ENCODE assay signal across 30 cellular contexts in genomic region chr12:52285851-52286530, GRCh38. TPM values are rescaled to one million over a fixed set of nuclear protein-coding genes. Genes with fewer than 3 reads are reported as not detected.
DNase-seq lines count a peak whose midpoint lies in the region; ATAC-seq and TF ChIP-seq lines count a peak whose summit lies in the region.
"Had no signal": no experiment of that assay in that cellular context is flagged by ENCODE, and none has a peak within 500 bp of the region (broad histone marks: within the 10 kb centered on the region; RNA-seq: fewer than 3 reads in every experiment).

No MANE protein-coding gene starts in this region.

- H3K9me3 ChIP-seq in PC-3 (ENCODE audit: low read length) (no peaks in the 10 kb centered on the region), stomach (no peaks in the 10 kb centered on the region)
- H3K9me3 ChIP-seq: adrenal gland, esophagus squamous epithelium, heart right ventricle, thyroid gland had no signal

- no peak overlapping the region for H2AFZ ChIP-seq in PC-3 (ENCODE audit: low read length)

- intact Hi-C loops in PC-3 (cut with micrococcal nuclease), result no loop called here
- intact Hi-C loops in stomach (cut with DNase I; ENCODE audit: low total_unique reads), result no loop called here

- H3K36me3 ChIP-seq in PC-3 (ENCODE audit: low read depth, low read length) (peaks cover 24% of the 10 kb centered on the region), stomach (no peaks in the 10 kb centered on the region)
- H3K36me3 ChIP-seq: adrenal gland, esophagus squamous epithelium, heart right ventricle, thyroid gland had no signal

- peak overlapping the region; percentile 80 for H3K9ac ChIP-seq in PC-3 (ENCODE audit: low read length)
- H3K9ac ChIP-seq: KMS-11 had no signal

- TF ChIP-seq CTCF in PC-3 (conservative IDR thresholded peaks at IDR 0.05; ENCODE audit: low read depth, low read length) (no peak), stomach (IDR thresholded peaks at IDR 0.05) (no peak)

- peak overlapping the region; percentile 88 for H3K4me2 ChIP-seq in PC-3 (ENCODE audit: low read length)
- H3K4me2 ChIP-seq: KMS-11 had no signal

- H3K27ac ChIP-seq in PC-3 (ENCODE audit: low read length) (peak overlapping the region; percentile 98), stomach (no peak overlapping the region)
- H3K27ac ChIP-seq: adrenal gland, esophagus squamous epithelium, foreskin keratinocyte, heart right ventricle, KMS-11, thyroid gland had no signal

- TSS peak; percentile 2 for BruUV-seq in PC-3 (replicated peaks; lab: Mats Ljungman, UMichigan)

- peaks cover 22% of the 10 kb centered on the region for H3F3A ChIP-seq in PC-3 (ENCODE audit: low read length, unreplicated experiment)

- peak; percentile 38 for DNase-seq in activated effector memory CD4-positive, alpha-beta T cell treated with anti-CD3 and anti-CD28 coated beads, Interleukin-2, amount 50 U/mL, for 16 hours
- DNase-seq in activated effector memory CD4-positive, alpha-beta T cell treated with Interleukin-2 at 50 U/mL for 16 hours, result no peak
- DNase-seq in PC-3 (peak; percentile 22), left lobe of liver (ENCODE audit: low spot score) (peak; percentile 19), stomach (peak; percentile 24), hippocampal formation (lab: John Stamatoyannopoulos, UW) (no peak), HT-29 (ENCODE audit: low spot score) (no peak)
- DNase-seq: activated CD4-positive, alpha-beta T cell treated with anti-CD3 and anti-CD28 coated beads for 36 hours; activated naive CD4-positive, alpha-beta T cell; activated T-cell treated with anti-CD3 and anti-CD28 coated beads, Interleukin-2, amount 50 U/mL, for 4 hours; dermis blood vessel endothelial cell; esophagus squamous epithelium; heart right ventricle; NCI-H1417; NCI-H2081; NCI-H69; nephron progenitor cell; right cardiac atrium; SHP77 treated with DMSO at 0.1 percent for 48 hours; stimulated activated CD8-positive, alpha-beta memory T cell treated with anti-CD3 and anti-CD28 coated beads, Interleukin-4, amount 100 ng/mL, for 48 hours; stimulated activated naive CD8-positive, alpha-beta T cell treated with anti-CD3 and anti-CD28 coated beads, Interleukin-15, amount 100 ng/mL, for 72 hours; T-helper 9 cell; thyroid gland had no signal

- POLR2A ChIA-PET in PC-3 (lab: Charles Lee; ENCODE audit: unreplicated experiment), result interaction anchor here (1.2 kb wide), 1 partner anchor 138 kb away, joined by 6 read pairs; no protein-coding TSS in a partner anchor

- CTCF ChIA-PET in PC-3 (lab: Charles Lee), result interaction anchor here (0.6 to 1.4 kb wide), 2 partner anchors 42 to 661 kb away, joined by 3 read pairs; no protein-coding TSS in a partner anchor

- H4K20me1 ChIP-seq in PC-3 (ENCODE audit: low read length), result peaks cover 22% of the 10 kb centered on the region

- TF ChIP-seq EP300 in stomach (IDR thresholded peaks at IDR 0.05), result no peak

- no peak for ATAC-seq in PC-3
- no peak for ATAC-seq in left lobe of liver
- no peak for ATAC-seq in GM21717 (IDR thresholded peaks at IDR 0.05; ENCODE audit: unreplicated experiment)
- ATAC-seq: activated CD4-positive, alpha-beta T cell treated with anti-CD3 and anti-CD28 coated beads for 36 hours; activated T-cell treated with anti-CD3 and anti-CD28 coated beads, Interleukin-2, amount 50 U/mL, for 4 hours; heart right ventricle; right cardiac atrium; stimulated activated naive CD8-positive, alpha-beta T cell treated with anti-CD3 and anti-CD28 coated beads, Interleukin-15, amount 100 ng/mL, for 72 hours had no signal

- WGBS in stomach, 5 donors, result 80 to 87% (median 86%) methylated on average over 15 to 24 of the region's 24 CpGs

- TF ChIP-seq POLR2A in stomach (IDR thresholded peaks at IDR 0.05), result no peak

- no peaks in the 10 kb centered on the region for H3K9me2 ChIP-seq in PC-3 (replicated peaks; ENCODE audit: low read length)

- H3K79me2 ChIP-seq in PC-3 (ENCODE audit: low read length), result peaks cover 29% of the 10 kb centered on the region

- H3K4me3 ChIP-seq in PC-3 (ENCODE audit: low read length) (peak overlapping the region; percentile 74), stomach (no peak overlapping the region)
- H3K4me3 ChIP-seq: adrenal gland, esophagus squamous epithelium, heart right ventricle, thyroid gland had no signal

- H3K27me3 ChIP-seq in PC-3 (ENCODE audit: low read length) (no peaks in the 10 kb centered on the region), stomach (no peaks in the 10 kb centered on the region)
- H3K27me3 ChIP-seq: adrenal gland, esophagus squamous epithelium, foreskin keratinocyte, heart right ventricle, thyroid gland had no signal

- H3K4me1 ChIP-seq in PC-3 (ENCODE audit: insufficient read depth, low read length) (peaks cover 53% of the 10 kb centered on the region), stomach (peaks cover 4 to 8% (median 6%) of the 10 kb centered on the region in 4 donors)
- H3K4me1 ChIP-seq: adrenal gland had no signal

RNA-seq across cellular contexts. Expression of gene KRT81, which starts 5.3 kb away (rescaled TPM):
- total RNA-seq in PC-3 (2014; rRNA removed) (1,688 and 2,042 TPM in 2 replicates), left lobe of liver (0.65 TPM), stomach (not detected)
- under 1 TPM in 1 of 3 donors, not detected in 2; 0.15 TPM for polyA plus RNA-seq in stomach
- 0.21 TPM in 1 of 2 replicates, not detected in the other for total RNA-seq in HT-29 (2014; rRNA removed; shearing (Covaris generic))
- total RNA-seq: activated CD4-positive, alpha-beta T cell treated with anti-CD3 and anti-CD28 coated beads for 36 hours; CD4-positive, alpha-beta T cell; dermis blood vessel endothelial cell; esophagus squamous epithelium; foreskin keratinocyte; heart right ventricle; lung microvascular endothelial cell; right cardiac atrium had no signal
- polyA plus RNA-seq: adrenal gland, heart right ventricle, right cardiac atrium had no signal

RNA-seq across cellular contexts. Expression of gene KRT86, which starts 11.5 kb away (rescaled TPM):
- total RNA-seq in PC-3 (2014; rRNA removed) (0.98 and 1.2 TPM in 2 replicates), left lobe of liver (not detected), stomach (not detected)
- polyA plus RNA-seq in stomach, result not detected
- 0.13 and 0.81 TPM in 2 replicates for total RNA-seq in HT-29 (2014; rRNA removed; shearing (Covaris generic))
- total RNA-seq: A673; activated CD4-positive, alpha-beta T cell treated with anti-CD3 and anti-CD28 coated beads for 36 hours; activated T-cell treated with anti-CD3 and anti-CD28 coated beads, Interleukin-2, amount 50 U/mL, for 4 hours; CD4-positive, alpha-beta T cell; dermis blood vessel endothelial cell; esophagus squamous epithelium; lung microvascular endothelial cell; right cardiac atrium had no signal
- polyA plus RNA-seq: right cardiac atrium had no signal

RNA-seq across cellular contexts. Expression of gene KRT83, which starts 35.2 kb away (rescaled TPM):
- total RNA-seq in PC-3 (2014; rRNA removed), result 0.33 and 1.1 TPM in 2 replicates
- total RNA-seq in left lobe of liver, result not detected
- not detected for total RNA-seq in stomach
- not detected for polyA plus RNA-seq in stomach
- total RNA-seq in HT-29 (2014; rRNA removed; shearing (Covaris generic)), result 0.10 and 0.94 TPM in 2 replicates
- total RNA-seq: A673; activated CD4-positive, alpha-beta T cell treated with anti-CD3 and anti-CD28 coated beads for 36 hours; activated T-cell treated with anti-CD3 and anti-CD28 coated beads, Interleukin-2, amount 50 U/mL, for 4 hours; adrenal gland; CD4-positive, alpha-beta T cell; dermis blood vessel endothelial cell; esophagus squamous epithelium; foreskin keratinocyte; heart right ventricle; lung microvascular endothelial cell; right cardiac atrium had no signal
- polyA plus RNA-seq: adrenal gland, foreskin keratinocyte, heart right ventricle, right cardiac atrium had no signal

RNA-seq across cellular contexts. Expression of gene KRT7, which starts 52.9 kb away (rescaled TPM):
- 2,144 and 2,979 TPM in 2 replicates for total RNA-seq in PC-3 (2014; rRNA removed)
- total RNA-seq in left lobe of liver, result 18.8 TPM
- 100 to 1,000 TPM in 1 of 5 donors, 10 to 100 TPM in 2, not detected in 2; 47.0 to 186 (median 95.8) TPM for total RNA-seq in stomach
- 100 to 1,000 TPM in 2 of 3 donors, 1 to 10 TPM in 1; 6.4 to 214 (median 138) TPM for polyA plus RNA-seq in stomach
- total RNA-seq in HT-29 (2014; rRNA removed; shearing (Covaris generic)), result 3.8 and 11.9 TPM in 2 replicates
- total RNA-seq: CD4-positive, alpha-beta T cell had no signal

Comparison
In these comparisons a context has a peak if more than half of its experiments do, and no peak if none do; other contexts are left out.
1. DNase-seq: peak in activated effector memory CD4-positive, alpha-beta T cell treated with anti-CD3 and anti-CD28 coated beads, Interleukin-2, amount 50 U/mL, for 16 hours (single experiment), PC-3 (single experiment), left lobe of liver (single experiment) and stomach (single experiment); none in activated effector memory CD4-positive, alpha-beta T cell treated with Interleukin-2 at 50 U/mL for 16 hours (single experiment), hippocampal formation (0 of 2) and HT-29 (single experiment).
2. RNA of gene KRT81, which starts 5.3 kb away (total RNA-seq): 1,688 to 2,042 TPM in PC-3; 0.65 TPM in left lobe of liver (single experiment), not detected in stomach and 0.21 TPM in HT-29; every median in the first group is over 1,000 times any median in the second.